In genomic region chr22:41846268-41847002, GRCh38 we compare ENCODE assay signal across 14 cellular contexts. TPM values are rescaled to one million over a fixed set of nuclear protein-coding genes. Genes with fewer than 3 reads are reported as not detected.
DNase-seq lines count a peak whose midpoint lies in the region; ATAC-seq, FAIRE-seq and TF ChIP-seq lines count a peak whose summit lies in the region.
"Had no signal": no experiment of that assay in that cellular context is flagged by ENCODE, and none has a peak within 500 bp of the region (broad histone marks: within the 10 kb centered on the region; RNA-seq: fewer than 3 reads in every experiment).

No MANE protein-coding gene starts in this region.

- H3K27me3 Mint-ChIP-seq in activated naive CD8-positive, alpha-beta T cell: no peaks in the 10 kb centered on the region
- no peaks in the 10 kb centered on the region for H3K27me3 Mint-ChIP-seq in activated naive CD8-positive, alpha-beta T cell treated with anti-CD3 and anti-CD28 coated beads for 36 hours
- H3K27me3 Mint-ChIP-seq in activated naive CD8-positive, alpha-beta T cell treated with anti-CD3 and anti-CD28 coated beads, Interleukin-2, amount 50 U/mL, for 24 hours: no peaks in the 10 kb centered on the region

- H3K4me3 ChIP-seq in kidney (ENCODE audit: low read length in 2 of 2) (no peak overlapping the region), tibial nerve (no peak overlapping the region), coronary artery (no peak overlapping the region)

- H3K9ac ChIP-seq in kidney (ENCODE audit: low read length in 2 of 2): peak overlapping the region; percentile 10 to 37

- no peak overlapping the region for H3K4me3 Mint-ChIP-seq in activated naive CD8-positive, alpha-beta T cell
- H3K4me3 Mint-ChIP-seq in activated naive CD8-positive, alpha-beta T cell treated with anti-CD3 and anti-CD28 coated beads for 36 hours: no peak overlapping the region
- H3K4me3 Mint-ChIP-seq in activated naive CD8-positive, alpha-beta T cell treated with anti-CD3 and anti-CD28 coated beads, Interleukin-2, amount 50 U/mL, for 24 hours: no peak overlapping the region

- no peaks in the 10 kb centered on the region for H3K9me3 ChIP-seq in kidney (ENCODE audit: control insufficient read depth in 1 of 2, low read length in 2 of 2)
- no peaks in the 10 kb centered on the region for H3K9me3 ChIP-seq in tibial nerve

- peak overlapping the region; percentile 47 for H3K27ac Mint-ChIP-seq in activated naive CD8-positive, alpha-beta T cell
- H3K27ac Mint-ChIP-seq in activated naive CD8-positive, alpha-beta T cell treated with anti-CD3 and anti-CD28 coated beads for 36 hours: no peak overlapping the region
- H3K27ac Mint-ChIP-seq in activated naive CD8-positive, alpha-beta T cell treated with anti-CD3 and anti-CD28 coated beads, Interleukin-2, amount 50 U/mL, for 24 hours: peak overlapping the region; percentile 24

- 44 to 51% methylated on average over 10 of the region's 10 CpGs for WGBS in tibial nerve, 2 donors

- peaks cover 51% of the 10 kb centered on the region for H3K4me1 Mint-ChIP-seq in activated naive CD8-positive, alpha-beta T cell (ENCODE audit: low read depth)
- H3K4me1 Mint-ChIP-seq in activated naive CD8-positive, alpha-beta T cell treated with anti-CD3 and anti-CD28 coated beads for 36 hours: peaks cover 41% of the 10 kb centered on the region
- peaks cover 71% of the 10 kb centered on the region for H3K4me1 Mint-ChIP-seq in activated naive CD8-positive, alpha-beta T cell treated with anti-CD3 and anti-CD28 coated beads, Interleukin-2, amount 50 U/mL, for 24 hours

- H3K27me3 ChIP-seq in tibial nerve: no peaks in the 10 kb centered on the region

- TF ChIP-seq CTCF in kidney (IDR thresholded peaks at IDR 0.05; ENCODE audit: borderline replicate concordance, extremely low read depth, insufficient read depth) (no peak), tibial nerve (IDR thresholded peaks at IDR 0.05) (no peak), coronary artery (IDR thresholded peaks at IDR 0.05) (no peak)

- H3K36me3 Mint-ChIP-seq in activated naive CD8-positive, alpha-beta T cell: peaks cover 5% of the 10 kb centered on the region
- peaks cover 4% of the 10 kb centered on the region for H3K36me3 Mint-ChIP-seq in activated naive CD8-positive, alpha-beta T cell treated with anti-CD3 and anti-CD28 coated beads for 36 hours
- peaks cover 24% of the 10 kb centered on the region for H3K36me3 Mint-ChIP-seq in activated naive CD8-positive, alpha-beta T cell treated with anti-CD3 and anti-CD28 coated beads, Interleukin-2, amount 50 U/mL, for 24 hours (ENCODE audit: low read depth)

- H3K27ac ChIP-seq in kidney (ENCODE audit: low read depth in 2 of 2, low read length in 2 of 2): peak overlapping the region in 1 of 2 donors; percentile 32
- H3K27ac ChIP-seq in tibial nerve: peak overlapping the region; percentile 37 to 91 (median 80)
- no peak overlapping the region for H3K27ac ChIP-seq in coronary artery

- intact Hi-C loops in kidney (cut with DNase I): no loop called here

- no peak for ATAC-seq in activated naive CD8-positive, alpha-beta T cell treated with anti-CD3 and anti-CD28 coated beads, Interleukin-2, amount 50 U/mL, for 24 hours
- ATAC-seq in HG03460 (IDR thresholded peaks at IDR 0.05; ENCODE audit: unreplicated experiment): no peak

- no peak for TF ChIP-seq EP300 in tibial nerve (IDR thresholded peaks at IDR 0.05)

- H3K4me1 ChIP-seq in kidney (ENCODE audit: control insufficient read depth in 1 of 2, insufficient read depth in 1 of 2, low read depth in 1 of 2, low read length in 2 of 2): peaks cover 9 to 29% of the 10 kb centered on the region in 2 donors
- peaks cover 0 to 89% (median 58%) of the 10 kb centered on the region in 4 donors for H3K4me1 ChIP-seq in tibial nerve

- DNase-seq in activated naive CD8-positive, alpha-beta T cell treated with anti-CD3 and anti-CD28 coated beads for 36 hours: no peak
- no peak for DNase-seq in activated naive CD8-positive, alpha-beta T cell treated with anti-CD3 and anti-CD28 coated beads, Interleukin-2, amount 50 U/mL, for 24 hours
- DNase-seq in kidney: no peak
- DNase-seq in tibial nerve (ENCODE audit: low spot score in 2 of 2): no peak
- no peak for DNase-seq in coronary artery (ENCODE audit: low spot score)
- DNase-seq in NCI-H446 treated with DMSO at 0.1 percent for 48 hours (lab: John Stamatoyannopoulos, UW): no peak
- DNase-seq: activated CD4-positive, CD25-positive, alpha-beta regulatory T cell treated with anti-CD3 and anti-CD28 coated beads, Interleukin-2, amount 50 U/mL, for 72 hours; effector memory CD4-positive, alpha-beta T cell; IMR-90; NCI-H2081; RPMI8226; stimulated activated naive CD4-positive, alpha-beta T cell treated with Interleukin-2 at 50 U/mL for 16 hours had no signal

- no peak for TF ChIP-seq POLR2A in tibial nerve (IDR thresholded peaks at IDR 0.05)

- no peaks in the 10 kb centered on the region for H3K36me3 ChIP-seq in kidney (ENCODE audit: control insufficient read depth in 1 of 2, insufficient read depth in 2 of 2, low read length in 2 of 2)
- no peaks in the 10 kb centered on the region for H3K36me3 ChIP-seq in tibial nerve

- FAIRE-seq in kidney (lab: Jason Lieb, UNC): no peak

- no peaks in the 10 kb centered on the region for H3K9me3 Mint-ChIP-seq in activated naive CD8-positive, alpha-beta T cell (ENCODE audit: low read depth)
- H3K9me3 Mint-ChIP-seq in activated naive CD8-positive, alpha-beta T cell treated with anti-CD3 and anti-CD28 coated beads for 36 hours: no peaks in the 10 kb centered on the region
- H3K9me3 Mint-ChIP-seq in activated naive CD8-positive, alpha-beta T cell treated with anti-CD3 and anti-CD28 coated beads, Interleukin-2, amount 50 U/mL, for 24 hours: no peaks in the 10 kb centered on the region

RNA-seq across cellular contexts. Expression of gene SREBF2, which starts 13.5 kb away (rescaled TPM):
- 10 to 100 TPM; 68.1 to 74.8 TPM for total RNA-seq in activated naive CD8-positive, alpha-beta T cell treated with anti-CD3 and anti-CD28 coated beads for 36 hours
- total RNA-seq in kidney (71.4 TPM), tibial nerve (100 to 1,000 TPM in 3 of 4 donors, 10 to 100 TPM in 1; 73.5 to 157 (median 129) TPM)
- 49.2 TPM for polyA plus RNA-seq in kidney (ENCODE audit: insufficient read depth, low read depth, low replicate concordance)

RNA-seq across cellular contexts. Expression of gene CCDC134, which starts 46.0 kb away (rescaled TPM):
- total RNA-seq in activated naive CD8-positive, alpha-beta T cell treated with anti-CD3 and anti-CD28 coated beads for 36 hours: 10 to 100 TPM; 14.4 to 15.8 TPM
- total RNA-seq in kidney: 12.2 TPM
- polyA plus RNA-seq in kidney (ENCODE audit: insufficient read depth, low read depth, low replicate concordance): 5.0 TPM
- total RNA-seq in tibial nerve: 1 to 10 TPM; 6.5 to 9.6 (median 8.2) TPM

Comparison
In these comparisons a context has a peak if more than half of its experiments do, and no peak if none do; other contexts are left out.
1. H3K27ac ChIP-seq: peak in tibial nerve (4 of 4); none in coronary artery (0 of 2).